In genomic region chr7:24979863-24980694, GRCh38 we compare ENCODE assay signal across 8 cellular contexts. TPM values are rescaled to one million over a fixed set of nuclear protein-coding genes. Genes with fewer than 3 reads are reported as not detected.
A peak's percentile ranks its signal among the peaks of the same experiment; 100 is the strongest.
DNase-seq lines count a peak whose midpoint lies in the region; ATAC-seq and TF ChIP-seq lines count a peak whose summit lies in the region.

OSBPL3 (minus strand) TSS chr7:24980178; CDS start chr7:24892472, 87,706 bp downstream.

- DNase-seq in COLO668 (lab: John Stamatoyannopoulos, UW; ENCODE audit: unreplicated experiment) (peak; percentile 99), HT-29 (ENCODE audit: low spot score) (peak; percentile 97), endodermal cell (peak; percentile 98)
- peak; percentile 88 for DNase-seq in NK-92 treated with Interleukin-12 subunit alpha and Interleukin-12 subunit beta, amount 100 ng/mL, for 24 hours (lab: John Stamatoyannopoulos, UW)
- peak; percentile 92 to 95 (median 95) for DNase-seq in activated CD8-positive, alpha-beta memory T cell treated with anti-CD3 and anti-CD28 coated beads for 48 hours (ENCODE audit: low read depth in 2 of 3, low spot score in 2 of 3)
- DNase-seq in stimulated activated CD8-positive, alpha-beta memory T cell treated with anti-CD3 and anti-CD28 coated beads, Interleukin-15, amount 100 ng/mL, for 24 hours (ENCODE audit: low read depth) = peak; percentile 94

- H3K4me3 ChIP-seq in endodermal cell (ENCODE audit: low read length) (peak within 1 kb of the TSS; percentile 87), mesodermal cell (ENCODE audit: extremely low read depth, insufficient read depth, low read length, poor library complexity, severe bottlenecking) (peak within 1 kb of the TSS; percentile 91)

- WGBS in endodermal cell (ENCODE audit: insufficient coverage in 1 of 2, insufficient read length in 1 of 2), 2 experiments = 0 to 1% methylated on average over 25 to 81 of the region's 81 CpGs
- WGBS in mesodermal cell (ENCODE audit: insufficient coverage in 2 of 2), 2 experiments = 0% methylated on average over 63 to 71 of the region's 81 CpGs

- H3K9me3 ChIP-seq in endodermal cell (ENCODE audit: control insufficient read depth, low read length) (peaks cover 25% of the 10 kb centered on the region), mesodermal cell (ENCODE audit: control insufficient read depth, low read length) (peaks cover 20% of the 10 kb centered on the region)

- peak; percentile 40 for ATAC-seq in GM19468 (IDR thresholded peaks at IDR 0.05; ENCODE audit: extremely low read depth, unreplicated experiment)

- peaks cover 1% of the 10 kb centered on the region for H3K36me3 Mint-ChIP-seq in endodermal cell (ENCODE audit: low read depth)

- H3K36me3 ChIP-seq in endodermal cell (ENCODE audit: control insufficient read depth, insufficient read depth, low read length) (no peaks in the 10 kb centered on the region), mesodermal cell (ENCODE audit: control insufficient read depth, insufficient read depth, low read length) (no peaks in the 10 kb centered on the region)

- no peak for TF ChIP-seq CTCF in endodermal cell (conservative IDR thresholded peaks at IDR 0.05)

- H3K9ac ChIP-seq in endodermal cell (ENCODE audit: extremely low read depth, low read length, poor library complexity, severe bottlenecking) = peak within 1 kb of the TSS; percentile 50

- H3K27ac Mint-ChIP-seq in endodermal cell = peak within 1 kb of the TSS; percentile 96

- H3K4me1 ChIP-seq in endodermal cell (ENCODE audit: control insufficient read depth, insufficient read depth, low read length) (no peaks in the 10 kb centered on the region), mesodermal cell (ENCODE audit: control insufficient read depth, insufficient read depth, low read length, poor library complexity, severe bottlenecking) (peaks cover 10% of the 10 kb centered on the region)

- peaks cover 18% of the 10 kb centered on the region for H3K9me3 Mint-ChIP-seq in endodermal cell

- H3K4me3 Mint-ChIP-seq in endodermal cell = peak within 1 kb of the TSS; percentile 80

- peaks cover 20% of the 10 kb centered on the region for H3K4me1 Mint-ChIP-seq in endodermal cell

- H3K27ac ChIP-seq in endodermal cell (ENCODE audit: low read depth, low read length) (peak within 1 kb of the TSS; percentile 55), mesodermal cell (ENCODE audit: low read depth, low read length, severe bottlenecking) (peak within 1 kb of the TSS; percentile 85)

- H3K27me3 Mint-ChIP-seq in endodermal cell (ENCODE audit: insufficient read depth) = peaks cover 58% of the 10 kb centered on the region

- H3K27me3 ChIP-seq in endodermal cell (ENCODE audit: control insufficient read depth, insufficient read depth, low read length, poor library complexity, severe bottlenecking) = peaks cover 42% of the 10 kb centered on the region

RNA-seq across cellular contexts. Expression of gene OSBPL3, which starts in this region (rescaled TPM):
- total RNA-seq in HT-29 (2014; rRNA removed; shearing (Covaris generic)) = 8.3 and 13.7 TPM in 2 replicates
- 10 to 100 TPM in 1 of 2 donors, 1 to 10 TPM in 1; 9.8 to 11.3 TPM for total RNA-seq in endodermal cell
- 6.3 TPM for polyA plus RNA-seq in endodermal cell (2013, experiment 1 of 2)
- polyA plus RNA-seq in endodermal cell (2013, experiment 2 of 2) = 5.8 TPM
- polyA plus RNA-seq in mesodermal cell (2013, experiment 1 of 2) = 9.0 TPM
- 10.6 TPM for polyA plus RNA-seq in mesodermal cell (2013, experiment 2 of 2)

Comparison
In these comparisons a context has a peak if more than half of its experiments do, and no peak if none do; other contexts are left out.
1. Peak in every context shown above with its lines: DNase-seq, ATAC-seq, H3K4me3 ChIP-seq and H3K27ac ChIP-seq.